In the genomic region with DNA sequence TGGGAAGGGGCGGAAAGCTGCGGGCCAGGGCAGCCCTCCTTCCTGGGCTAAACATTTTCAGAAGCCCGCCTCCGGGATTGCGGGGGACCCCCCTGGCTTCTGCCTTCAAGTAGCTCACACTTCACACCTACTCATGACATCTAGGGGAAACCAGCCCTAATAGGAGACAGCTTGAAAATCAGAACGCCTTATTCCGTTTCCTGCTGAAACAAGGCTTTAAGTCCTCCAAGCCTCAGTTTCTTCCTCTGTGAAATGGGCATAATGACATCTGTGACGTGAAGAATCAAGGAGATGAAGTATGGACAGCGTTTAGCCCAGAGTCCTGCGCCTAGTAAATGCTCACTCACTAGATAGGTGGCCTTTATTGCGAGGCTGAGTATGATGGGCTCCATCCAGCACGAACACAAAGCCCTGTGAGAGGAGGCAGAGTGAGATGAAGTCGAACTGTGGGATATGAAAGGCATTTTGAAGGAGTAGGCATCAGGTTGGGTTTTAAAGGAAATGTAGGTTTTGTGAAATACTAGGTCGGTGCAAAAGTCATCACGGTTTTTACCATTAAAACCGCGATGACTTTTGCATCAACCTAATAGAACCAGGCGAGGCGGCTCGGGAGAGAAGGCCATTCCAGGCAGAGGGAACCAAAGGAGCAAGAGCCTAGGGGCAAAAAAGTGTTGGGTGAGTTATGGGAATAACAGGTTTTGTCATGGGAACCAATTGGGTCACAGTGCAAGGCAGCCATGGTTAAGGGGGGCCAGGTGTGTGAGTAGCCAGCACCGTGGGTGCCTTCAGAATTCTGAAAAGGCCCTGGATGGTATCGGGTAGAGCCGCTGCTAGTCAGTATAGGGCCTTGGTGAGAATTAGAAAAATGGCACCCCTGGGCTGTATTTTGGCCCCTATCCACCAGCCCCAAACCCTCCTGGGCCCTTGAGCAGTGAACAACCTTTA, we compare ENCODE assay signal across 8 cellular contexts. TPM values are rescaled to one million over a fixed set of nuclear protein-coding genes. Genes with fewer than 3 reads are reported as not detected.
DNase-seq lines count a peak whose midpoint lies in the region; TF ChIP-seq lines count a peak whose summit lies in the region.

No MANE protein-coding gene starts in this region.

- H3K36me3 Mint-ChIP-seq in osteocyte (ENCODE audit: unreplicated experiment) = no peaks in the 10 kb centered on the region

- DNase-seq in M059J (ENCODE audit: low read depth) (peak; percentile 20), osteocyte (ENCODE audit: extremely low spot score, unreplicated experiment) (peak; percentile 78), H4 (ENCODE audit: low spot score) (no peak), NOMO-1 treated with DMSO at 0.1 percent for 48 hours (lab: John Stamatoyannopoulos, UW; ENCODE audit: unreplicated experiment) (no peak), GM19240 (ENCODE audit: insufficient read length, low spot score) (no peak), NK-92 (lab: John Stamatoyannopoulos, UW; ENCODE audit: unreplicated experiment) (no peak)

- peaks cover 63% of the 10 kb centered on the region for H3K4me1 ChIP-seq in DOHH2 (ENCODE audit: control insufficient read depth, low read length)
- H3K4me1 ChIP-seq in endocrine pancreas (ENCODE audit: control insufficient read depth, insufficient read depth, low read length) = no peaks in the 10 kb centered on the region

- H3K4me2 ChIP-seq in DOHH2 (ENCODE audit: low read length) = peak overlapping the region; percentile 93

- H3K4me1 Mint-ChIP-seq in osteocyte (ENCODE audit: unreplicated experiment) = peaks cover 38% of the 10 kb centered on the region

- H3K9me3 Mint-ChIP-seq in osteocyte (ENCODE audit: unreplicated experiment) = no peaks in the 10 kb centered on the region

- peak overlapping the region; percentile 100 for H3K27ac Mint-ChIP-seq in osteocyte (ENCODE audit: unreplicated experiment)

- H3K4me3 ChIP-seq in DOHH2 (ENCODE audit: low read length) (peak overlapping the region; percentile 93), endocrine pancreas (ENCODE audit: control insufficient read depth, insufficient read depth, low read length) (no peak overlapping the region)

- H3F3A ChIP-seq in DOHH2 (ENCODE audit: control insufficient read depth, insufficient read depth) = peaks cover 18% of the 10 kb centered on the region

- H3K27me3 Mint-ChIP-seq in osteocyte (ENCODE audit: unreplicated experiment) = no peaks in the 10 kb centered on the region

- H3K27ac ChIP-seq in DOHH2 (ENCODE audit: low read depth, low read length) = peak overlapping the region; percentile 98

- H3K9me3 ChIP-seq in DOHH2 (ENCODE audit: control insufficient read depth, insufficient read depth, low read length) = no peaks in the 10 kb centered on the region
- no peaks in the 10 kb centered on the region for H3K9me3 ChIP-seq in endocrine pancreas (ENCODE audit: control insufficient read depth, low read length)

- peaks cover 37% of the 10 kb centered on the region for H3K79me2 ChIP-seq in DOHH2 (ENCODE audit: control insufficient read depth, low read length)

- TF ChIP-seq CTCF in DOHH2 (IDR thresholded peaks at IDR 0.05; ENCODE audit: low read depth, low read length, poor library complexity, severe bottlenecking) (no peak), osteocyte (IDR thresholded peaks at IDR 0.05) (no peak)

- H3K27me3 ChIP-seq in DOHH2 (ENCODE audit: control insufficient read depth, low read length) (no peaks in the 10 kb centered on the region), endocrine pancreas (ENCODE audit: control insufficient read depth, insufficient read depth, low read length) (no peaks in the 10 kb centered on the region)

- H3K9me2 ChIP-seq in DOHH2 (replicated peaks; ENCODE audit: control insufficient read depth, low read length) = no peaks in the 10 kb centered on the region

- H3K36me3 ChIP-seq in DOHH2 (ENCODE audit: control insufficient read depth, low read length) (peaks cover 30% of the 10 kb centered on the region), endocrine pancreas (ENCODE audit: control insufficient read depth, insufficient read depth, low read length) (no peaks in the 10 kb centered on the region)

- H3K4me3 Mint-ChIP-seq in osteocyte (ENCODE audit: unreplicated experiment) = peak overlapping the region; percentile 80

- no peaks in the 10 kb centered on the region for H4K20me1 ChIP-seq in DOHH2 (ENCODE audit: control insufficient read depth, insufficient read depth, low read depth, low read length)

- H3K9ac ChIP-seq in endocrine pancreas (ENCODE audit: control insufficient read depth, insufficient read depth, low read length) = peak overlapping the region; percentile 45

RNA-seq across cellular contexts. Expression of gene TSC1, which starts 1.0 kb away (rescaled TPM):
- total RNA-seq in M059J (2014; rRNA removed; shearing (Covaris generic)) = 21.7 and 29.4 TPM in 2 replicates
- 50.8 and 59.1 TPM in 2 replicates for total RNA-seq in osteocyte
- total RNA-seq in H4 (2014; rRNA removed; shearing (Covaris generic)) = 17.7 and 22.4 TPM in 2 replicates

RNA-seq across cellular contexts. Expression of gene GFI1B, which starts 33.0 kb away (rescaled TPM):
- total RNA-seq in M059J (2014; rRNA removed; shearing (Covaris generic)) = 0.30 TPM in 1 of 2 replicates, not detected in the other
- total RNA-seq in osteocyte = not detected in 2 replicates
- 0.10 TPM in 1 of 2 replicates, not detected in the other for total RNA-seq in H4 (2014; rRNA removed; shearing (Covaris generic))

Comparison
In these comparisons a context has a peak if more than half of its experiments do, and no peak if none do; other contexts are left out.
1. DNase-seq: peak in M059J (single experiment) and osteocyte (single experiment); none in H4 (single experiment), NOMO-1 treated with DMSO at 0.1 percent for 48 hours (single experiment), GM19240 (single experiment) and NK-92 (single experiment).